32 cellular contexts compared by ENCODE assay signal in the genomic region with DNA sequence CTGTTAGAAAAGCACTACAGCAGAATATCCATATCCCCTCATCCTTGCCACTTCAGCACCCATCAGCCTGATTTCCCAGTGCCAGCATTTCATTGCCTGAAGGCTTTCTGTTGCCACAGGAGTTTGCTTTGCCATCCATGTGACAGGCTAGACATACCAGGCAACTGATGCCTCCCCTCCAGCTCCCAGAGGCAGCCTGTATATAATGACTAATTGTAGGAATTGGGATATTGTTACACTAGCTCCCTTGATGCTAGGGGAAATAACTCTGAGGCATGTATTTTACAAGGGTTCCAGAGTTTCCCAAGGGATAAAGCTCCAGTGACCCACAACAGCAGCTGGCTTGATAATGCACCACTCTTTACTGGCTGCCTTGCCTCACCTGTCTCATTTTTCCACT.
"Had no signal": no experiment of that assay in that cellular context is flagged by ENCODE, and none has a peak within 500 bp of the region (broad histone marks: within the 10 kb centered on the region; RNA-seq: fewer than 3 reads in every experiment).

No MANE protein-coding gene starts in this region.

- H3K27ac Mint-ChIP-seq: activated CD4-positive, alpha-beta T cell treated with anti-CD3 and anti-CD28 coated beads for 36 hours; activated naive CD4-positive, alpha-beta T cell treated with anti-CD3 and anti-CD28 coated beads, Interleukin-2, amount 50 U/mL, for 24 hours; activated naive CD8-positive, alpha-beta T cell treated with anti-CD3 and anti-CD28 coated beads, Interleukin-2, amount 50 U/mL, for 24 hours; memory B cell; natural killer cell; neural progenitor cell; T-helper 2 cell treated with Interferon-gamma antibody and Interleukin-4, amounts not matched to agents 5 μg/mL and 100 μg/mL, for 36 hours had no signal

- H3K27me3 ChIP-seq: gastrocnemius medialis, hepatocyte, neural progenitor cell, spleen, testis, transverse colon had no signal

- H3K4me3 ChIP-seq: gastrocnemius medialis, hepatocyte, neural progenitor cell, psoas muscle, spleen, testis, transverse colon had no signal

- H3K9me3 Mint-ChIP-seq: activated naive CD8-positive, alpha-beta T cell treated with anti-CD3 and anti-CD28 coated beads, Interleukin-2, amount 50 U/mL, for 24 hours; memory B cell; T-helper 2 cell treated with Interferon-gamma antibody and Interleukin-4, amounts not matched to agents 5 μg/mL and 100 μg/mL, for 36 hours had no signal

- H3K27me3 Mint-ChIP-seq: activated CD4-positive, alpha-beta T cell treated with anti-CD3 and anti-CD28 coated beads for 36 hours; activated naive CD8-positive, alpha-beta T cell treated with anti-CD3 and anti-CD28 coated beads, Interleukin-2, amount 50 U/mL, for 24 hours; memory B cell had no signal

- H3K36me3 Mint-ChIP-seq: activated naive CD4-positive, alpha-beta T cell treated with anti-CD3 and anti-CD28 coated beads, Interleukin-2, amount 50 U/mL, for 24 hours; memory B cell; natural killer cell had no signal

- H3K27ac ChIP-seq: epithelial cell of prostate, gastrocnemius medialis, hepatocyte, neural progenitor cell, parathyroid adenoma, psoas muscle, spleen, testis, transverse colon had no signal

- DNase-seq: activated CD4-positive, alpha-beta T cell treated with anti-CD3 and anti-CD28 coated beads for 36 hours; activated CD4-positive, alpha-beta T cell treated with anti-CD3 and anti-CD28 coated beads, Interleukin-2, amount 50 U/mL, for 4 hours; activated CD4-positive, CD25-positive, alpha-beta regulatory T cell; activated CD8-positive, alpha-beta memory T cell treated with anti-CD3 and anti-CD28 coated beads for 24 hours; activated gamma-delta T cell treated with Interleukin-2 at 50 U/mL for 16 hours; activated naive CD8-positive, alpha-beta T cell treated with anti-CD3 and anti-CD28 coated beads, Interleukin-2, amount 50 U/mL, for 24 hours; activated T-cell treated with anti-CD3 and anti-CD28 coated beads, Interleukin-2, amount 50 U/mL, for 1 hour; amygdala; central memory CD4-positive, alpha-beta T cell; dermis blood vessel endothelial cell; effector CD4-positive, alpha-beta T cell; gastrocnemius medialis; islet precursor cell; left colon; midbrain; natural killer cell; occipital lobe; psoas muscle; right cardiac atrium; spleen; stimulated activated CD4-positive, alpha-beta T cell treated with anti-CD3 and anti-CD28 coated beads, Interleukin-2, amount 100 ng/mL, for 48 hours; stimulated activated naive CD8-positive, alpha-beta T cell treated with anti-CD3 and anti-CD28 coated beads, Interleukin-15, Interleukin-2, amounts not matched to agents 100 U/mL and 50 U/mL, for 24 hours; T-helper 1 cell; testis; transverse colon had no signal

- H3K4me1 Mint-ChIP-seq: activated CD4-positive, alpha-beta T cell treated with anti-CD3 and anti-CD28 coated beads for 36 hours; activated naive CD4-positive, alpha-beta T cell treated with anti-CD3 and anti-CD28 coated beads, Interleukin-2, amount 50 U/mL, for 24 hours; activated naive CD8-positive, alpha-beta T cell treated with anti-CD3 and anti-CD28 coated beads, Interleukin-2, amount 50 U/mL, for 24 hours; memory B cell; natural killer cell had no signal

- H3K4me1 ChIP-seq: gastrocnemius medialis, parathyroid adenoma, psoas muscle, spleen, testis, transverse colon had no signal

- H3K4me3 Mint-ChIP-seq: activated CD4-positive, alpha-beta T cell treated with anti-CD3 and anti-CD28 coated beads for 36 hours; activated naive CD4-positive, alpha-beta T cell treated with anti-CD3 and anti-CD28 coated beads, Interleukin-2, amount 50 U/mL, for 24 hours; activated naive CD8-positive, alpha-beta T cell treated with anti-CD3 and anti-CD28 coated beads, Interleukin-2, amount 50 U/mL, for 24 hours; memory B cell; natural killer cell; neural progenitor cell; T-helper 2 cell treated with Interferon-gamma antibody and Interleukin-4, amounts not matched to agents 5 μg/mL and 100 μg/mL, for 36 hours had no signal

- H3K36me3 ChIP-seq: gastrocnemius medialis, neural progenitor cell, spleen, transverse colon had no signal

- H3K9me3 ChIP-seq: gastrocnemius medialis, psoas muscle, spleen, testis, transverse colon had no signal
